9 cellular contexts compared by ENCODE assay signal in genomic region chr19:27746691-27747380, GRCh38.
DNase-seq lines count a peak whose midpoint lies in the region; ATAC-seq and TF ChIP-seq lines count a peak whose summit lies in the region.
"Had no signal": no experiment of that assay in that cellular context is flagged by ENCODE, and none has a peak within 500 bp of the region (broad histone marks: within the 10 kb centered on the region; RNA-seq: fewer than 3 reads in every experiment).

No MANE protein-coding gene starts in this region.

- ATAC-seq in RWPE2 (ENCODE audit: low read depth), result no peak
- no peak for ATAC-seq in GM21576 (IDR thresholded peaks at IDR 0.05; ENCODE audit: unreplicated experiment)

- H3K9me3 ChIP-seq in ES-I3 (ENCODE audit: control insufficient read depth, insufficient read depth, low read length), result no peaks in the 10 kb centered on the region
- H3K9me3 ChIP-seq in RWPE2 (ENCODE audit: severe bottlenecking), result no peaks in the 10 kb centered on the region
- no peaks in the 10 kb centered on the region for H3K9me3 ChIP-seq in ovary
- no peaks in the 10 kb centered on the region for H3K9me3 ChIP-seq in CD4-positive, alpha-beta memory T cell (ENCODE audit: control insufficient read depth in 1 of 2, low read length in 2 of 2)

- CTCF ChIA-PET in CD4-positive, alpha-beta memory T cell (lab: Charles Lee; ENCODE audit: partially characterized antibody), result no interaction called here

- TF ChIP-seq POLR2A in ovary (IDR thresholded peaks at IDR 0.05), result no peak

- no peak for TF ChIP-seq EP300 in ovary (IDR thresholded peaks at IDR 0.05)

- WGBS in ovary, 3 donors, result 17 to 23% (median 18%) methylated on average over 28 of the region's 28 CpGs

- no peak overlapping the region for H3K27ac Mint-ChIP-seq in glutamatergic neuron (ENCODE audit: unreplicated experiment)
- no peak overlapping the region for H3K27ac Mint-ChIP-seq in CD4-positive, alpha-beta memory T cell
- H3K27ac Mint-ChIP-seq: IgD-negative memory B cell had no signal

- H3K36me3 Mint-ChIP-seq in glutamatergic neuron (ENCODE audit: unreplicated experiment), result peaks cover 25% of the 10 kb centered on the region
- H3K36me3 Mint-ChIP-seq in CD4-positive, alpha-beta memory T cell, result peaks cover 4 to 21% of the 10 kb centered on the region in 2 donors

- H3K4me1 ChIP-seq in ES-I3 (ENCODE audit: insufficient read depth, low read length), result no peaks in the 10 kb centered on the region
- no peaks in the 10 kb centered on the region for H3K4me1 ChIP-seq in RWPE2 (ENCODE audit: insufficient read depth, poor library complexity, severe bottlenecking)
- H3K4me1 ChIP-seq in ovary (ENCODE audit: insufficient read depth), result peaks cover 4% of the 10 kb centered on the region
- no peaks in the 10 kb centered on the region for H3K4me1 ChIP-seq in CD4-positive, alpha-beta memory T cell (ENCODE audit: insufficient read depth, low read length)

- no peaks in the 10 kb centered on the region for H3K36me3 ChIP-seq in ES-I3 (ENCODE audit: insufficient read depth, low read length)
- H3K36me3 ChIP-seq in RWPE2 (ENCODE audit: low read depth), result no peaks in the 10 kb centered on the region
- no peaks in the 10 kb centered on the region for H3K36me3 ChIP-seq in ovary
- no peaks in the 10 kb centered on the region for H3K36me3 ChIP-seq in CD4-positive, alpha-beta memory T cell (ENCODE audit: insufficient read depth, low read length)

- DNase-seq in RWPE2 (ENCODE audit: low spot score), result peak; percentile 28
- peak; percentile 52 for DNase-seq in glutamatergic neuron
- peak in 4 of 5 donors; percentile 17 to 39 (median 28) for DNase-seq in ovary
- DNase-seq in NCI-H2081 treated with DMSO at 0.1 percent for 48 hours (lab: John Stamatoyannopoulos, UW), result no peak
- no peak for DNase-seq in activated T-cell treated with anti-CD3 and anti-CD28 coated beads for 4 hours
- DNase-seq in CD4-positive, alpha-beta memory T cell, result no peak

- H3K4me3 Mint-ChIP-seq in glutamatergic neuron (ENCODE audit: unreplicated experiment), result no peak overlapping the region
- peak overlapping the region in 2 of 8 donors; percentile 13 to 19 for H3K4me3 Mint-ChIP-seq in CD4-positive, alpha-beta memory T cell

- H3K4me3 ChIP-seq in RWPE2 (ENCODE audit: severe bottlenecking) (no peak overlapping the region), ovary (no peak overlapping the region)
- no peak overlapping the region for H3K4me3 ChIP-seq in CD4-positive, alpha-beta memory T cell (ENCODE audit: low read length in 2 of 2)

- no peaks in the 10 kb centered on the region for H3K27me3 ChIP-seq in RWPE2 (ENCODE audit: insufficient read depth, poor library complexity, severe bottlenecking)
- H3K27me3 ChIP-seq in ovary, result no peaks in the 10 kb centered on the region
- no peaks in the 10 kb centered on the region for H3K27me3 ChIP-seq in CD4-positive, alpha-beta memory T cell (ENCODE audit: insufficient read depth, low read length)

- peaks cover 6% of the 10 kb centered on the region for H3K9me3 Mint-ChIP-seq in glutamatergic neuron (ENCODE audit: unreplicated experiment)
- H3K9me3 Mint-ChIP-seq in CD4-positive, alpha-beta memory T cell, result peaks cover 2 to 27% (median 11%) of the 10 kb centered on the region in 8 donors

- POLR2A ChIA-PET in CD4-positive, alpha-beta memory T cell (lab: Charles Lee; ENCODE audit: partially characterized antibody), result no interaction called here

- peak; percentile 21 for TF ChIP-seq CTCF in RWPE2 (IDR thresholded peaks at IDR 0.05; ENCODE audit: poor library complexity, severe bottlenecking)
- TF ChIP-seq CTCF in glutamatergic neuron (IDR thresholded peaks at IDR 0.05; ENCODE audit: partially characterized antibody, unreplicated experiment), result no peak
- TF ChIP-seq CTCF in ovary (IDR thresholded peaks at IDR 0.05), result no peak

- H3K27me3 Mint-ChIP-seq in glutamatergic neuron (ENCODE audit: unreplicated experiment), result peaks cover 3% of the 10 kb centered on the region
- no peaks in the 10 kb centered on the region for H3K27me3 Mint-ChIP-seq in CD4-positive, alpha-beta memory T cell
- H3K27me3 Mint-ChIP-seq: IgD-negative memory B cell had no signal

- H3K27ac ChIP-seq in RWPE2 (ENCODE audit: poor library complexity, severe bottlenecking), result no peak overlapping the region
- no peak overlapping the region for H3K27ac ChIP-seq in ovary
- no peak overlapping the region for H3K27ac ChIP-seq in CD4-positive, alpha-beta memory T cell (ENCODE audit: low read depth, low read length)

- intact Hi-C loops in ovary (cut with DNase I), result no loop called here
- intact Hi-C loops in CD4-positive, alpha-beta memory T cell (cut with micrococcal nuclease), result no loop called here

- 0 out of 2 replicates have a peak overlapping the region, but pooled peaks have one; percentile 3 for H3K9ac ChIP-seq in ES-I3 (ENCODE audit: low read depth, low read length)

- no peaks in the 10 kb centered on the region for H3K4me1 Mint-ChIP-seq in glutamatergic neuron (ENCODE audit: low read depth, unreplicated experiment)
- H3K4me1 Mint-ChIP-seq in CD4-positive, alpha-beta memory T cell, result peaks cover 6 to 24% (median 7%) of the 10 kb centered on the region in 4 donors

Comparison
In these comparisons a context has a peak if more than half of its experiments do, and no peak if none do; other contexts are left out.
1. DNase-seq: peak in RWPE2 (single experiment), glutamatergic neuron (single experiment) and ovary (4 of 5); none in NCI-H2081 treated with DMSO at 0.1 percent for 48 hours (single experiment), activated T-cell treated with anti-CD3 and anti-CD28 coated beads for 4 hours (single experiment) and CD4-positive, alpha-beta memory T cell (0 of 5).